ENCODE assay signal across 1 cellular context in the genomic region with DNA sequence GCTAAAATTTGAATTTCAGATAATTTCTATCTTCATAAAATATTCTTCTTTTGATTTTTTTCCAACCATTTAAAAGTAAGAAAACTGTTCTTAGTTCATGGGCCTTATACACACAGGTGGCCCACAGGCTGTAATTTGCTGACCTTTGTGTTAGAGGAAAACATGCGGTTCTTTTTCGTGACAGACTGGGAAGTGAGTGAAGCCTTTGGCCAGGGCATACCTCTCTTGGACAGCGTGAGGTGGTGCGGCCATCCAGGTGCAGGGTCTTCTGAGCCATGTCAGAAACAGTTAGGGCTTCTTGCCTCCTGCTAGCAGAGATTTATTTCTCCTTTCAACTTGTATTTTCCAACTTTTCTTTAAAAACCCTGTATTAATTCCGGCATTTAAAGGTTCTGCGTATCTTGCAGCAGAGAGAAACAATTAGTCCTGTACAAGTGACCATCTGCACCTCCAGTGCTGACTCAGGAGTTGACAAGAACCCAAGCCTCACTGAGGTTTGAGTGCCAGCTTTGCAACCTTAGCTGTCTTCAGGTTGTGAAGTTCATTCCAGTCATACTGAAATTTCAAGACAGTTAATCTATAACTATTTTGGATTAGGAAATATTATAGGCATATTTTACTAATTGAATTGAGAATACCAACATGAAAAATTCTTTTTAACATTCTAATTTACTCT.
TF ChIP-seq lines count a peak whose summit lies in the region.

No MANE protein-coding gene starts in this region.

TF ChIP-seq in GM12878, 131 proteins besides CTCF, POLR2A, EP300 and RAD21 (continued from another document):
- TF ChIP-seq, protein P1, sequence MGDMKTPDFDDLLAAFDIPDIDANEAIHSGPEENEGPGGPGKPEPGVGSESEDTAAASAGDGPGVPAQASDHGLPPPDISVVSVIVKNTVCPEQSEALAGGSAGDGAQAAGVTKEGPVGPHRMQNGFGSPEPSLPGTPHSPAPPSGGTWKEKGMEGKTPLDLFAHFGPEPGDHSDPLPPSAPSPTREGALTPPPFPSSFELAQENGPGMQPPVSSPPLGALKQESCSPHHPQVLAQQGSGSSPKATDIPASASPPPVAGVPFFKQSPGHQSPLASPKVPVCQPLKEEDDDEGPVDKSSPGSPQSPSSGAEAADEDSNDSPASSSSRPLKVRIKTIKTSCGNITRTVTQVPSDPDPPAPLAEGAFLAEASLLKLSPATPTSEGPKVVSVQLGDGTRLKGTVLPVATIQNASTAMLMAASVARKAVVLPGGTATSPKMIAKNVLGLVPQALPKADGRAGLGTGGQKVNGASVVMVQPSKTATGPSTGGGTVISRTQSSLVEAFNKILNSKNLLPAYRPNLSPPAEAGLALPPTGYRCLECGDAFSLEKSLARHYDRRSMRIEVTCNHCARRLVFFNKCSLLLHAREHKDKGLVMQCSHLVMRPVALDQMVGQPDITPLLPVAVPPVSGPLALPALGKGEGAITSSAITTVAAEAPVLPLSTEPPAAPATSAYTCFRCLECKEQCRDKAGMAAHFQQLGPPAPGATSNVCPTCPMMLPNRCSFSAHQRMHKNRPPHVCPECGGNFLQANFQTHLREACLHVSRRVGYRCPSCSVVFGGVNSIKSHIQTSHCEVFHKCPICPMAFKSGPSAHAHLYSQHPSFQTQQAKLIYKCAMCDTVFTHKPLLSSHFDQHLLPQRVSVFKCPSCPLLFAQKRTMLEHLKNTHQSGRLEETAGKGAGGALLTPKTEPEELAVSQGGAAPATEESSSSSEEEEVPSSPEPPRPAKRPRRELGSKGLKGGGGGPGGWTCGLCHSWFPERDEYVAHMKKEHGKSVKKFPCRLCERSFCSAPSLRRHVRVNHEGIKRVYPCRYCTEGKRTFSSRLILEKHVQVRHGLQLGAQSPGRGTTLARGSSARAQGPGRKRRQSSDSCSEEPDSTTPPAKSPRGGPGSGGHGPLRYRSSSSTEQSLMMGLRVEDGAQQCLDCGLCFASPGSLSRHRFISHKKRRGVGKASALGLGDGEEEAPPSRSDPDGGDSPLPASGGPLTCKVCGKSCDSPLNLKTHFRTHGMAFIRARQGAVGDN (IDR thresholded peaks at IDR 0.05), result no peak
- TF ChIP-seq LARP7 (IDR thresholded peaks at IDR 0.05) (no peak), CEBPB (IDR thresholded peaks at IDR 0.05; ENCODE audit: borderline replicate concordance in 1 of 2, low read depth in 2 of 2, low read length in 2 of 2) (no peak), TCF7 (IDR thresholded peaks at IDR 0.05; ENCODE audit: borderline replicate concordance) (no peak), RBBP5 (conservative IDR thresholded peaks at IDR 0.05) (no peak), NFYA (IDR thresholded peaks at IDR 0.05; ENCODE audit: borderline replicate concordance, low read depth, low read length) (no peak), IKZF2 (IDR thresholded peaks at IDR 0.05) (no peak), MTA3 (IDR thresholded peaks at IDR 0.05; ENCODE audit: borderline replicate concordance, low read length) (no peak)
- TF ChIP-seq, protein P2, sequence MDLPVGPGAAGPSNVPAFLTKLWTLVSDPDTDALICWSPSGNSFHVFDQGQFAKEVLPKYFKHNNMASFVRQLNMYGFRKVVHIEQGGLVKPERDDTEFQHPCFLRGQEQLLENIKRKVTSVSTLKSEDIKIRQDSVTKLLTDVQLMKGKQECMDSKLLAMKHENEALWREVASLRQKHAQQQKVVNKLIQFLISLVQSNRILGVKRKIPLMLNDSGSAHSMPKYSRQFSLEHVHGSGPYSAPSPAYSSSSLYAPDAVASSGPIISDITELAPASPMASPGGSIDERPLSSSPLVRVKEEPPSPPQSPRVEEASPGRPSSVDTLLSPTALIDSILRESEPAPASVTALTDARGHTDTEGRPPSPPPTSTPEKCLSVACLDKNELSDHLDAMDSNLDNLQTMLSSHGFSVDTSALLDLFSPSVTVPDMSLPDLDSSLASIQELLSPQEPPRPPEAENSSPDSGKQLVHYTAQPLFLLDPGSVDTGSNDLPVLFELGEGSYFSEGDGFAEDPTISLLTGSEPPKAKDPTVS (IDR thresholded peaks at IDR 0.05; ENCODE audit: low read depth, low read length), result no peak
- TF ChIP-seq, protein P3, sequence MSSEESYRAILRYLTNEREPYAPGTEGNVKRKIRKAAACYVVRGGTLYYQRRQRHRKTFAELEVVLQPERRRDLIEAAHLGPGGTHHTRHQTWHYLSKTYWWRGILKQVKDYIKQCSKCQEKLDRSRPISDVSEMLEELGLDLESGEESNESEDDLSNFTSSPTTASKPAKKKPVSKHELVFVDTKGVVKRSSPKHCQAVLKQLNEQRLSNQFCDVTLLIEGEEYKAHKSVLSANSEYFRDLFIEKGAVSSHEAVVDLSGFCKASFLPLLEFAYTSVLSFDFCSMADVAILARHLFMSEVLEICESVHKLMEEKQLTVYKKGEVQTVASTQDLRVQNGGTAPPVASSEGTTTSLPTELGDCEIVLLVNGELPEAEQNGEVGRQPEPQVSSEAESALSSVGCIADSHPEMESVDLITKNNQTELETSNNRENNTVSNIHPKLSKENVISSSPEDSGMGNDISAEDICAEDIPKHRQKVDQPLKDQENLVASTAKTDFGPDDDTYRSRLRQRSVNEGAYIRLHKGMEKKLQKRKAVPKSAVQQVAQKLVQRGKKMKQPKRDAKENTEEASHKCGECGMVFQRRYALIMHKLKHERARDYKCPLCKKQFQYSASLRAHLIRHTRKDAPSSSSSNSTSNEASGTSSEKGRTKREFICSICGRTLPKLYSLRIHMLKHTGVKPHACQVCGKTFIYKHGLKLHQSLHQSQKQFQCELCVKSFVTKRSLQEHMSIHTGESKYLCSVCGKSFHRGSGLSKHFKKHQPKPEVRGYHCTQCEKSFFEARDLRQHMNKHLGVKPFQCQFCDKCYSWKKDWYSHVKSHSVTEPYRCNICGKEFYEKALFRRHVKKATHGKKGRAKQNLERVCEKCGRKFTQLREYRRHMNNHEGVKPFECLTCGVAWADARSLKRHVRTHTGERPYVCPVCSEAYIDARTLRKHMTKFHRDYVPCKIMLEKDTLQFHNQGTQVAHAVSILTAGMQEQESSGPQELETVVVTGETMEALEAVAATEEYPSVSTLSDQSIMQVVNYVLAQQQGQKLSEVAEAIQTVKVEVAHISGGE (CRISPR knock-in tag; IDR thresholded peaks at IDR 0.05), result no peak
